15 cellular contexts compared by ENCODE assay signal in genomic region chr13:102852556-102852955, GRCh38.
"Had no signal": no experiment of that assay in that cellular context is flagged by ENCODE, and none has a peak within 500 bp of the region (broad histone marks: within the 10 kb centered on the region; RNA-seq: fewer than 3 reads in every experiment).

No MANE protein-coding gene starts in this region.

- H2AFZ ChIP-seq: neural progenitor cell, parathyroid adenoma had no signal

- H3K9me3 ChIP-seq: thoracic aorta had no signal

- H3K9ac ChIP-seq: neural progenitor cell, parathyroid adenoma had no signal

- ATAC-seq: left ventricle myocardium superior; SK-N-SH treated with all-trans-retinoic acid at 6 μM for 48 hours; stimulated activated naive CD8-positive, alpha-beta T cell treated with anti-CD3 and anti-CD28 coated beads, Interleukin-15, amount 100 ng/mL, for 72 hours had no signal

- H3K27me3 Mint-ChIP-seq: stimulated activated naive CD8-positive, alpha-beta T cell treated with anti-CD3 and anti-CD28 coated beads, Interleukin-15, amount 100 ng/mL, for 72 hours had no signal

- H3K9me3 Mint-ChIP-seq: neural progenitor cell; stimulated activated naive CD8-positive, alpha-beta T cell treated with anti-CD3 and anti-CD28 coated beads, Interleukin-15, amount 100 ng/mL, for 72 hours; T-helper 1 cell treated with Interleukin-12 subunit alpha and Interleukin-12 subunit beta and Interleukin-4 antibody, amounts not matched to agents 30 μg/mL and 1 μg/mL, for 36 hours had no signal

- H3K4me3 ChIP-seq: cardiac muscle cell, neural progenitor cell, thoracic aorta had no signal

- H3K4me1 ChIP-seq: neural progenitor cell, parathyroid adenoma had no signal

- H3K4me2 ChIP-seq: neural progenitor cell had no signal

- H3K27ac ChIP-seq: cardiac muscle cell, neural progenitor cell, parathyroid adenoma, thoracic aorta had no signal

- H3K4me3 Mint-ChIP-seq: neural progenitor cell; stimulated activated naive CD8-positive, alpha-beta T cell treated with anti-CD3 and anti-CD28 coated beads, Interleukin-15, amount 100 ng/mL, for 72 hours; T-helper 1 cell treated with Interleukin-12 subunit alpha and Interleukin-12 subunit beta and Interleukin-4 antibody, amounts not matched to agents 30 μg/mL and 1 μg/mL, for 36 hours had no signal

- DNase-seq: activated CD8-positive, alpha-beta memory T cell treated with anti-CD3 and anti-CD28 coated beads for 24 hours; activated effector memory CD4-positive, alpha-beta T cell treated with anti-CD3 and anti-CD28 coated beads, Interleukin-2, amount 50 U/mL, for 16 hours; left ventricle myocardium superior; mesendoderm; stimulated activated CD4-positive, alpha-beta T cell treated with anti-CD3 and anti-CD28 coated beads, Interleukin-2, amount 100 ng/mL, for 48 hours; stimulated activated naive CD8-positive, alpha-beta T cell treated with anti-CD3 and anti-CD28 coated beads, Interleukin-15, amount 100 ng/mL, for 72 hours had no signal

- FAIRE-seq: astrocyte, colon, urothelium cell line had no signal

- H3K36me3 ChIP-seq: neural progenitor cell had no signal

- H3K27me3 ChIP-seq: cardiac muscle cell, neural progenitor cell had no signal

- H3K27ac Mint-ChIP-seq: neural progenitor cell; stimulated activated naive CD8-positive, alpha-beta T cell treated with anti-CD3 and anti-CD28 coated beads, Interleukin-15, amount 100 ng/mL, for 72 hours; T-helper 1 cell treated with Interleukin-12 subunit alpha and Interleukin-12 subunit beta and Interleukin-4 antibody, amounts not matched to agents 30 μg/mL and 1 μg/mL, for 36 hours had no signal
